Comparison of ENCODE assay signal across 1 cellular context in genomic region chr6:43516697-43517502, GRCh38.
TF ChIP-seq lines count a peak whose summit lies in the region.

A gene with protein sequence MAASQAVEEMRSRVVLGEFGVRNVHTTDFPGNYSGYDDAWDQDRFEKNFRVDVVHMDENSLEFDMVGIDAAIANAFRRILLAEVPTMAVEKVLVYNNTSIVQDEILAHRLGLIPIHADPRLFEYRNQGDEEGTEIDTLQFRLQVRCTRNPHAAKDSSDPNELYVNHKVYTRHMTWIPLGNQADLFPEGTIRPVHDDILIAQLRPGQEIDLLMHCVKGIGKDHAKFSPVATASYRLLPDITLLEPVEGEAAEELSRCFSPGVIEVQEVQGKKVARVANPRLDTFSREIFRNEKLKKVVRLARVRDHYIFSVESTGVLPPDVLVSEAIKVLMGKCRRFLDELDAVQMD (plus strand): TSS chr6:43517089. CDS start chr6:43517110, 21 bp downstream.
TSS of gene YIPF3 (minus strand) at chr6:43516926. CDS start at chr6:43516807, 119 bp downstream.

TF ChIP-seq in WTC11, 78 proteins besides CTCF, POLR2A, EP300 and RAD21 (continued from another document):
- TF ChIP-seq, protein P1, sequence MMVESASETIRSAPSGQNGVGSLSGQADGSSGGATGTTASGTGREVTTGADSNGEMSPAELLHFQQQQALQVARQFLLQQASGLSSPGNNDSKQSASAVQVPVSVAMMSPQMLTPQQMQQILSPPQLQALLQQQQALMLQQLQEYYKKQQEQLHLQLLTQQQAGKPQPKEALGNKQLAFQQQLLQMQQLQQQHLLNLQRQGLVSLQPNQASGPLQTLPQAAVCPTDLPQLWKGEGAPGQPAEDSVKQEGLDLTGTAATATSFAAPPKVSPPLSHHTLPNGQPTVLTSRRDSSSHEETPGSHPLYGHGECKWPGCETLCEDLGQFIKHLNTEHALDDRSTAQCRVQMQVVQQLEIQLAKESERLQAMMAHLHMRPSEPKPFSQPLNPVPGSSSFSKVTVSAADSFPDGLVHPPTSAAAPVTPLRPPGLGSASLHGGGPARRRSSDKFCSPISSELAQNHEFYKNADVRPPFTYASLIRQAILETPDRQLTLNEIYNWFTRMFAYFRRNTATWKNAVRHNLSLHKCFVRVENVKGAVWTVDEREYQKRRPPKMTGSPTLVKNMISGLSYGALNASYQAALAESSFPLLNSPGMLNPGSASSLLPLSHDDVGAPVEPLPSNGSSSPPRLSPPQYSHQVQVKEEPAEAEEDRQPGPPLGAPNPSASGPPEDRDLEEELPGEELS (CRISPR knock-in tag; IDR thresholded peaks at IDR 0.05): no peak
- TF ChIP-seq ATF1 (CRISPR knock-in tag; IDR thresholded peaks at IDR 0.05) (no peak), ZNF317 (CRISPR knock-in tag; IDR thresholded peaks at IDR 0.05; ENCODE audit: borderline replicate concordance, low read depth) (no peak), ZNF121 (CRISPR knock-in tag; IDR thresholded peaks at IDR 0.05) (no peak), PREB (CRISPR knock-in tag; IDR thresholded peaks at IDR 0.05; ENCODE audit: borderline replicate concordance) (0 out of 2 replicates have a peak, but pooled peaks have one; percentile 32), ELF4 (CRISPR knock-in tag; IDR thresholded peaks at IDR 0.05; ENCODE audit: low read depth) (0 out of 2 replicates have a peak, but pooled peaks have one; percentile 60), OVOL2 (CRISPR knock-in tag; IDR thresholded peaks at IDR 0.05; ENCODE audit: borderline replicate concordance) (no peak), NFE2L1 (CRISPR knock-in tag; IDR thresholded peaks at IDR 0.05) (no peak; the same call in 1 of the 2 replicates), CBFB (CRISPR knock-in tag; IDR thresholded peaks at IDR 0.05; ENCODE audit: low read depth) (no peak)
- TF ChIP-seq, protein P2, sequence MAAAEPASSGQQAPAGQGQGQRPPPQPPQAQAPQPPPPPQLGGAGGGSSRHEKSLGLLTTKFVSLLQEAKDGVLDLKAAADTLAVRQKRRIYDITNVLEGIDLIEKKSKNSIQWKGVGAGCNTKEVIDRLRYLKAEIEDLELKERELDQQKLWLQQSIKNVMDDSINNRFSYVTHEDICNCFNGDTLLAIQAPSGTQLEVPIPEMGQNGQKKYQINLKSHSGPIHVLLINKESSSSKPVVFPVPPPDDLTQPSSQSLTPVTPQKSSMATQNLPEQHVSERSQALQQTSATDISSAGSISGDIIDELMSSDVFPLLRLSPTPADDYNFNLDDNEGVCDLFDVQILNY (CRISPR knock-in tag; IDR thresholded peaks at IDR 0.05): no peak
- TF ChIP-seq, protein P3, sequence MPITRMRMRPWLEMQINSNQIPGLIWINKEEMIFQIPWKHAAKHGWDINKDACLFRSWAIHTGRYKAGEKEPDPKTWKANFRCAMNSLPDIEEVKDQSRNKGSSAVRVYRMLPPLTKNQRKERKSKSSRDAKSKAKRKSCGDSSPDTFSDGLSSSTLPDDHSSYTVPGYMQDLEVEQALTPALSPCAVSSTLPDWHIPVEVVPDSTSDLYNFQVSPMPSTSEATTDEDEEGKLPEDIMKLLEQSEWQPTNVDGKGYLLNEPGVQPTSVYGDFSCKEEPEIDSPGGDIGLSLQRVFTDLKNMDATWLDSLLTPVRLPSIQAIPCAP (CRISPR knock-in tag; IDR thresholded peaks at IDR 0.05): no peak
- TF ChIP-seq, protein P4, sequence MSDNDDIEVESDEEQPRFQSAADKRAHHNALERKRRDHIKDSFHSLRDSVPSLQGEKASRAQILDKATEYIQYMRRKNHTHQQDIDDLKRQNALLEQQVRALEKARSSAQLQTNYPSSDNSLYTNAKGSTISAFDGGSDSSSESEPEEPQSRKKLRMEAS (CRISPR knock-in tag; IDR thresholded peaks at IDR 0.05): peak; percentile 80
- TF ChIP-seq, protein P5, sequence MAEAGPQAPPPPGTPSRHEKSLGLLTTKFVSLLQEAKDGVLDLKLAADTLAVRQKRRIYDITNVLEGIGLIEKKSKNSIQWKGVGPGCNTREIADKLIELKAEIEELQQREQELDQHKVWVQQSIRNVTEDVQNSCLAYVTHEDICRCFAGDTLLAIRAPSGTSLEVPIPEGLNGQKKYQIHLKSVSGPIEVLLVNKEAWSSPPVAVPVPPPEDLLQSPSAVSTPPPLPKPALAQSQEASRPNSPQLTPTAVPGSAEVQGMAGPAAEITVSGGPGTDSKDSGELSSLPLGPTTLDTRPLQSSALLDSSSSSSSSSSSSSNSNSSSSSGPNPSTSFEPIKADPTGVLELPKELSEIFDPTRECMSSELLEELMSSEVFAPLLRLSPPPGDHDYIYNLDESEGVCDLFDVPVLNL (CRISPR knock-in tag; IDR thresholded peaks at IDR 0.05; ENCODE audit: borderline replicate concordance, low read depth): no peak
- TF ChIP-seq, protein P6, sequence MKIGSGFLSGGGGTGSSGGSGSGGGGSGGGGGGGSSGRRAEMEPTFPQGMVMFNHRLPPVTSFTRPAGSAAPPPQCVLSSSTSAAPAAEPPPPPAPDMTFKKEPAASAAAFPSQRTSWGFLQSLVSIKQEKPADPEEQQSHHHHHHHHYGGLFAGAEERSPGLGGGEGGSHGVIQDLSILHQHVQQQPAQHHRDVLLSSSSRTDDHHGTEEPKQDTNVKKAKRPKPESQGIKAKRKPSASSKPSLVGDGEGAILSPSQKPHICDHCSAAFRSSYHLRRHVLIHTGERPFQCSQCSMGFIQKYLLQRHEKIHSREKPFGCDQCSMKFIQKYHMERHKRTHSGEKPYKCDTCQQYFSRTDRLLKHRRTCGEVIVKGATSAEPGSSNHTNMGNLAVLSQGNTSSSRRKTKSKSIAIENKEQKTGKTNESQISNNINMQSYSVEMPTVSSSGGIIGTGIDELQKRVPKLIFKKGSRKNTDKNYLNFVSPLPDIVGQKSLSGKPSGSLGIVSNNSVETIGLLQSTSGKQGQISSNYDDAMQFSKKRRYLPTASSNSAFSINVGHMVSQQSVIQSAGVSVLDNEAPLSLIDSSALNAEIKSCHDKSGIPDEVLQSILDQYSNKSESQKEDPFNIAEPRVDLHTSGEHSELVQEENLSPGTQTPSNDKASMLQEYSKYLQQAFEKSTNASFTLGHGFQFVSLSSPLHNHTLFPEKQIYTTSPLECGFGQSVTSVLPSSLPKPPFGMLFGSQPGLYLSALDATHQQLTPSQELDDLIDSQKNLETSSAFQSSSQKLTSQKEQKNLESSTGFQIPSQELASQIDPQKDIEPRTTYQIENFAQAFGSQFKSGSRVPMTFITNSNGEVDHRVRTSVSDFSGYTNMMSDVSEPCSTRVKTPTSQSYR (CRISPR knock-in tag; IDR thresholded peaks at IDR 0.05): no peak
- TF ChIP-seq, protein P7, sequence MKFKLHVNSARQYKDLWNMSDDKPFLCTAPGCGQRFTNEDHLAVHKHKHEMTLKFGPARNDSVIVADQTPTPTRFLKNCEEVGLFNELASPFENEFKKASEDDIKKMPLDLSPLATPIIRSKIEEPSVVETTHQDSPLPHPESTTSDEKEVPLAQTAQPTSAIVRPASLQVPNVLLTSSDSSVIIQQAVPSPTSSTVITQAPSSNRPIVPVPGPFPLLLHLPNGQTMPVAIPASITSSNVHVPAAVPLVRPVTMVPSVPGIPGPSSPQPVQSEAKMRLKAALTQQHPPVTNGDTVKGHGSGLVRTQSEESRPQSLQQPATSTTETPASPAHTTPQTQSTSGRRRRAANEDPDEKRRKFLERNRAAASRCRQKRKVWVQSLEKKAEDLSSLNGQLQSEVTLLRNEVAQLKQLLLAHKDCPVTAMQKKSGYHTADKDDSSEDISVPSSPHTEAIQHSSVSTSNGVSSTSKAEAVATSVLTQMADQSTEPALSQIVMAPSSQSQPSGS (CRISPR knock-in tag; IDR thresholded peaks at IDR 0.05; ENCODE audit: borderline replicate concordance, low read depth): no peak
TF ChIP-seq in WTC11: peak in this region for 9.
